Comparison of ENCODE assay signal across 1 cellular context in the genomic region with DNA sequence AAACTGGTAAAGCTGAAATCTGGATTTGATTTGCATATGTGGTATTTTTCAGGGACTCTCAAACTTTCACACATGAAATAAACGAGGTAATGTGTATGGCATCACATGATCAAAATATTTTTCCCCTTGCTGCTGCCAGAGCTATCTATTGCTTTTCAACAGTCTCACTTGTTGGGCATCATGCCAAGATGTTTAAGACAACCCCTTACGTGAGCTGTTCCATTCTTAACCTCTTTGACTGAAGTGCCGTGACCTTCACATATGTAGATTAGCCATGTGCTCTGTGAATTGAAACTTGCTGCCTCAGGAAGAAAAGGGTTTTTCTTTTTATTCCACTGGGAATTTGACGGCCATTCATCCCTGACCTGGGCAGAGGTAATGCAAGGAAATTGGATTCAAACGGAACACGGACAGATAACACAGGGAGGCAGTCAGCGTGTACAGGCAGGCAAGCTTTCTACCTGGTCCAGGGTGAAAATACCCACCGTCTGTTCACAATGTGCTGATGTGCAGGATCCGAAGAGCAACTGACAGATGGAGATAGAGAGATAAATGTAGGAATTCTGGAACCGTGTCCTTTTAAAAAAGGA.
TF ChIP-seq lines count a peak whose summit lies in the region.

No MANE protein-coding gene starts in this region.

TF ChIP-seq in HEK293, 187 proteins besides CTCF, POLR2A, EP300 and RAD21 (continued from another document):
- TF ChIP-seq, protein P1, sequence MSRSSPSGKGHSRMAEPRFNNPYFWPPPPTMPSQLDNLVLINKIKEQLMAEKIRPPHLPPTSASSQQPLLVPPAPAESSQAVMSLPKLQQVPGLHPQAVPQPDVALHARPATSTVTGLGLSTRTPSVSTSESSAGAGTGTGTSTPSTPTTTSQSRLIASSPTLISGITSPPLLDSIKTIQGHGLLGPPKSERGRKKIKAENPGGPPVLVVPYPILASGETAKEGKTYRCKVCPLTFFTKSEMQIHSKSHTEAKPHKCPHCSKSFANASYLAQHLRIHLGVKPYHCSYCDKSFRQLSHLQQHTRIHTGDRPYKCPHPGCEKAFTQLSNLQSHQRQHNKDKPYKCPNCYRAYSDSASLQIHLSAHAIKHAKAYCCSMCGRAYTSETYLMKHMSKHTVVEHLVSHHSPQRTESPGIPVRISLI (tag by site-specific recombination; IDR thresholded peaks at IDR 0.05): peak; percentile 52; the same call in 1 of the 2 replicates
- TF ChIP-seq, protein P2, sequence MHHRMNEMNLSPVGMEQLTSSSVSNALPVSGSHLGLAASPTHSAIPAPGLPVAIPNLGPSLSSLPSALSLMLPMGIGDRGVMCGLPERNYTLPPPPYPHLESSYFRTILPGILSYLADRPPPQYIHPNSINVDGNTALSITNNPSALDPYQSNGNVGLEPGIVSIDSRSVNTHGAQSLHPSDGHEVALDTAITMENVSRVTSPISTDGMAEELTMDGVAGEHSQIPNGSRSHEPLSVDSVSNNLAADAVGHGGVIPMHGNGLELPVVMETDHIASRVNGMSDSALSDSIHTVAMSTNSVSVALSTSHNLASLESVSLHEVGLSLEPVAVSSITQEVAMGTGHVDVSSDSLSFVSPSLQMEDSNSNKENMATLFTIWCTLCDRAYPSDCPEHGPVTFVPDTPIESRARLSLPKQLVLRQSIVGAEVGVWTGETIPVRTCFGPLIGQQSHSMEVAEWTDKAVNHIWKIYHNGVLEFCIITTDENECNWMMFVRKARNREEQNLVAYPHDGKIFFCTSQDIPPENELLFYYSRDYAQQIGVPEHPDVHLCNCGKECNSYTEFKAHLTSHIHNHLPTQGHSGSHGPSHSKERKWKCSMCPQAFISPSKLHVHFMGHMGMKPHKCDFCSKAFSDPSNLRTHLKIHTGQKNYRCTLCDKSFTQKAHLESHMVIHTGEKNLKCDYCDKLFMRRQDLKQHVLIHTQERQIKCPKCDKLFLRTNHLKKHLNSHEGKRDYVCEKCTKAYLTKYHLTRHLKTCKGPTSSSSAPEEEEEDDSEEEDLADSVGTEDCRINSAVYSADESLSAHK (tag by site-specific recombination; IDR thresholded peaks at IDR 0.05): no peak
- TF ChIP-seq ZFP41 (tag by site-specific recombination; IDR thresholded peaks at IDR 0.05; ENCODE audit: borderline replicate concordance) (no peak), ZNF366 (tag by site-specific recombination; conservative IDR thresholded peaks at IDR 0.05) (peak; percentile 37), SP3 (tag by site-specific recombination; IDR thresholded peaks at IDR 0.05) (no peak), ZNF266 (tag by site-specific recombination; IDR thresholded peaks at IDR 0.05; ENCODE audit: low read depth) (no peak), ZNF214 (tag by site-specific recombination; IDR thresholded peaks at IDR 0.05; ENCODE audit: borderline replicate concordance) (no peak), OVOL3 (tag by site-specific recombination; IDR thresholded peaks at IDR 0.05) (no peak; the same call in 1 of the 2 replicates), KLF8 (tag by site-specific recombination; IDR thresholded peaks at IDR 0.05) (0 out of 2 replicates have a peak, but pooled peaks have one; percentile 9), TRIM28 (IDR thresholded peaks at IDR 0.05; ENCODE audit: borderline replicate concordance, low read length) (peak; percentile 91; the same call in 1 of the 2 replicates), ZNF621 (tag by site-specific recombination; IDR thresholded peaks at IDR 0.05) (no peak), ZNF837 (tag by site-specific recombination; IDR thresholded peaks at IDR 0.05) (no peak), ZNF174 (tag by site-specific recombination; IDR thresholded peaks at IDR 0.05) (no peak), KLF7 (tag by site-specific recombination; IDR thresholded peaks at IDR 0.05; ENCODE audit: borderline replicate concordance) (no peak), REPIN1 (tag by site-specific recombination; IDR thresholded peaks at IDR 0.05; ENCODE audit: low read depth) (no peak), ZNF629 (tag by site-specific recombination; IDR thresholded peaks at IDR 0.05) (peak; percentile 62), ZNF677 (tag by site-specific recombination; IDR thresholded peaks at IDR 0.05) (no peak), ZNF138 (tag by site-specific recombination; IDR thresholded peaks at IDR 0.05; ENCODE audit: borderline replicate concordance) (no peak), KLF16 (tag by site-specific recombination; IDR thresholded peaks at IDR 0.05) (no peak), ZNF791 (tag by site-specific recombination; IDR thresholded peaks at IDR 0.05) (no peak), IKZF3 (tag by site-specific recombination; IDR thresholded peaks at IDR 0.05) (peak; percentile 61; the same call in 1 of the 2 replicates)
- TF ChIP-seq, protein P3, sequence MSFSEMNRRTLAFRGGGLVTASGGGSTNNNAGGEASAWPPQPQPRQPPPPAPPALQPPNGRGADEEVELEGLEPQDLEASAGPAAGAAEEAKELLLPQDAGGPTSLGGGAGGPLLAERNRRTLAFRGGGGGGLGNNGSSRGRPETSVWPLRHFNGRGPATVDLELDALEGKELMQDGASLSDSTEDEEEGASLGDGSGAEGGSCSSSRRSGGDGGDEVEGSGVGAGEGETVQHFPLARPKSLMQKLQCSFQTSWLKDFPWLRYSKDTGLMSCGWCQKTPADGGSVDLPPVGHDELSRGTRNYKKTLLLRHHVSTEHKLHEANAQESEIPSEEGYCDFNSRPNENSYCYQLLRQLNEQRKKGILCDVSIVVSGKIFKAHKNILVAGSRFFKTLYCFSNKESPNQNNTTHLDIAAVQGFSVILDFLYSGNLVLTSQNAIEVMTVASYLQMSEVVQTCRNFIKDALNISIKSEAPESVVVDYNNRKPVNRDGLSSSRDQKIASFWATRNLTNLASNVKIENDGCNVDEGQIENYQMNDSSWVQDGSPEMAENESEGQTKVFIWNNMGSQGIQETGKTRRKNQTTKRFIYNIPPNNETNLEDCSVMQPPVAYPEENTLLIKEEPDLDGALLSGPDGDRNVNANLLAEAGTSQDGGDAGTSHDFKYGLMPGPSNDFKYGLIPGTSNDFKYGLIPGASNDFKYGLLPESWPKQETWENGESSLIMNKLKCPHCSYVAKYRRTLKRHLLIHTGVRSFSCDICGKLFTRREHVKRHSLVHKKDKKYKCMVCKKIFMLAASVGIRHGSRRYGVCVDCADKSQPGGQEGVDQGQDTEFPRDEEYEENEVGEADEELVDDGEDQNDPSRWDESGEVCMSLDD (tag by site-specific recombination; IDR thresholded peaks at IDR 0.05): no peak
- TF ChIP-seq, protein P4, sequence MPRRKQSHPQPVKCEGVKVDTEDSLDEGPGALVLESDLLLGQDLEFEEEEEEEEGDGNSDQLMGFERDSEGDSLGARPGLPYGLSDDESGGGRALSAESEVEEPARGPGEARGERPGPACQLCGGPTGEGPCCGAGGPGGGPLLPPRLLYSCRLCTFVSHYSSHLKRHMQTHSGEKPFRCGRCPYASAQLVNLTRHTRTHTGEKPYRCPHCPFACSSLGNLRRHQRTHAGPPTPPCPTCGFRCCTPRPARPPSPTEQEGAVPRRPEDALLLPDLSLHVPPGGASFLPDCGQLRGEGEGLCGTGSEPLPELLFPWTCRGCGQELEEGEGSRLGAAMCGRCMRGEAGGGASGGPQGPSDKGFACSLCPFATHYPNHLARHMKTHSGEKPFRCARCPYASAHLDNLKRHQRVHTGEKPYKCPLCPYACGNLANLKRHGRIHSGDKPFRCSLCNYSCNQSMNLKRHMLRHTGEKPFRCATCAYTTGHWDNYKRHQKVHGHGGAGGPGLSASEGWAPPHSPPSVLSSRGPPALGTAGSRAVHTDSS (tag by site-specific recombination; IDR thresholded peaks at IDR 0.05): no peak
- TF ChIP-seq, protein P5, sequence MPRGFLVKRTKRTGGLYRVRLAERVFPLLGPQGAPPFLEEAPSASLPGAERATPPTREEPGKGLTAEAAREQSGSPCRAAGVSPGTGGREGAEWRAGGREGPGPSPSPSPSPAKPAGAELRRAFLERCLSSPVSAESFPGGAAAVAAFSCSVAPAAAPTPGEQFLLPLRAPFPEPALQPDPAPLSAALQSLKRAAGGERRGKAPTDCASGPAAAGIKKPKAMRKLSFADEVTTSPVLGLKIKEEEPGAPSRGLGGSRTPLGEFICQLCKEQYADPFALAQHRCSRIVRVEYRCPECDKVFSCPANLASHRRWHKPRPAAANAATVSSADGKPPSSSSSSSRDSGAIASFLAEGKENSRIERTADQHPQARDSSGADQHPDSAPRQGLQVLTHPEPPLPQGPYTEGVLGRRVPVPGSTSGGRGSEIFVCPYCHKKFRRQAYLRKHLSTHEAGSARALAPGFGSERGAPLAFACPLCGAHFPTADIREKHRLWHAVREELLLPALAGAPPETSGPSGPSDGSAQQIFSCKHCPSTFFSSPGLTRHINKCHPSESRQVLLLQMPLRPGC (tag by site-specific recombination; IDR thresholded peaks at IDR 0.05): no peak
- TF ChIP-seq, protein P6, sequence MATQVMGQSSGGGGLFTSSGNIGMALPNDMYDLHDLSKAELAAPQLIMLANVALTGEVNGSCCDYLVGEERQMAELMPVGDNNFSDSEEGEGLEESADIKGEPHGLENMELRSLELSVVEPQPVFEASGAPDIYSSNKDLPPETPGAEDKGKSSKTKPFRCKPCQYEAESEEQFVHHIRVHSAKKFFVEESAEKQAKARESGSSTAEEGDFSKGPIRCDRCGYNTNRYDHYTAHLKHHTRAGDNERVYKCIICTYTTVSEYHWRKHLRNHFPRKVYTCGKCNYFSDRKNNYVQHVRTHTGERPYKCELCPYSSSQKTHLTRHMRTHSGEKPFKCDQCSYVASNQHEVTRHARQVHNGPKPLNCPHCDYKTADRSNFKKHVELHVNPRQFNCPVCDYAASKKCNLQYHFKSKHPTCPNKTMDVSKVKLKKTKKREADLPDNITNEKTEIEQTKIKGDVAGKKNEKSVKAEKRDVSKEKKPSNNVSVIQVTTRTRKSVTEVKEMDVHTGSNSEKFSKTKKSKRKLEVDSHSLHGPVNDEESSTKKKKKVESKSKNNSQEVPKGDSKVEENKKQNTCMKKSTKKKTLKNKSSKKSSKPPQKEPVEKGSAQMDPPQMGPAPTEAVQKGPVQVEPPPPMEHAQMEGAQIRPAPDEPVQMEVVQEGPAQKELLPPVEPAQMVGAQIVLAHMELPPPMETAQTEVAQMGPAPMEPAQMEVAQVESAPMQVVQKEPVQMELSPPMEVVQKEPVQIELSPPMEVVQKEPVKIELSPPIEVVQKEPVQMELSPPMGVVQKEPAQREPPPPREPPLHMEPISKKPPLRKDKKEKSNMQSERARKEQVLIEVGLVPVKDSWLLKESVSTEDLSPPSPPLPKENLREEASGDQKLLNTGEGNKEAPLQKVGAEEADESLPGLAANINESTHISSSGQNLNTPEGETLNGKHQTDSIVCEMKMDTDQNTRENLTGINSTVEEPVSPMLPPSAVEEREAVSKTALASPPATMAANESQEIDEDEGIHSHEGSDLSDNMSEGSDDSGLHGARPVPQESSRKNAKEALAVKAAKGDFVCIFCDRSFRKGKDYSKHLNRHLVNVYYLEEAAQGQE (tag by site-specific recombination; IDR thresholded peaks at IDR 0.05): no peak
- TF ChIP-seq, protein P7, sequence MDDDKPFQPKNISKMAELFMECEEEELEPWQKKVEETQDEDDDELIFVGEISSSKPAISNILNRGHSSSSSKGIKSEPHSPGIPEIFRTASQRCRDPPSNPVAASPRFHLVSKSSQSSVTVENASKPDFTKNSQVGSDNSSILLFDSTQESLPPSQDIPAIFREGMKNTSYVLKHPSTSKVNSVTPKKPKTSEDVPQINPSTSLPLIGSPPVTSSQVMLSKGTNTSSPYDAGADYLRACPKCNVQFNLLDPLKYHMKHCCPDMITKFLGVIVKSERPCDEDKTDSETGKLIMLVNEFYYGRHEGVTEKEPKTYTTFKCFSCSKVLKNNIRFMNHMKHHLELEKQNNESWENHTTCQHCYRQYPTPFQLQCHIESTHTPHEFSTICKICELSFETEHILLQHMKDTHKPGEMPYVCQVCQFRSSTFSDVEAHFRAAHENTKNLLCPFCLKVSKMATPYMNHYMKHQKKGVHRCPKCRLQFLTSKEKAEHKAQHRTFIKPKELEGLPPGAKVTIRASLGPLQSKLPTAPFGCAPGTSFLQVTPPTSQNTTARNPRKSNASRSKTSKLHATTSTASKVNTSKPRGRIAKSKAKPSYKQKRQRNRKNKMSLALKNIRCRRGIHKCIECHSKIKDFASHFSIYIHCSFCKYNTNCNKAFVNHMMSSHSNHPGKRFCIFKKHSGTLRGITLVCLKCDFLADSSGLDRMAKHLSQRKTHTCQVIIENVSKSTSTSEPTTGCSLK (tag by site-specific recombination; IDR thresholded peaks at IDR 0.05): no peak
- TF ChIP-seq, protein P8, sequence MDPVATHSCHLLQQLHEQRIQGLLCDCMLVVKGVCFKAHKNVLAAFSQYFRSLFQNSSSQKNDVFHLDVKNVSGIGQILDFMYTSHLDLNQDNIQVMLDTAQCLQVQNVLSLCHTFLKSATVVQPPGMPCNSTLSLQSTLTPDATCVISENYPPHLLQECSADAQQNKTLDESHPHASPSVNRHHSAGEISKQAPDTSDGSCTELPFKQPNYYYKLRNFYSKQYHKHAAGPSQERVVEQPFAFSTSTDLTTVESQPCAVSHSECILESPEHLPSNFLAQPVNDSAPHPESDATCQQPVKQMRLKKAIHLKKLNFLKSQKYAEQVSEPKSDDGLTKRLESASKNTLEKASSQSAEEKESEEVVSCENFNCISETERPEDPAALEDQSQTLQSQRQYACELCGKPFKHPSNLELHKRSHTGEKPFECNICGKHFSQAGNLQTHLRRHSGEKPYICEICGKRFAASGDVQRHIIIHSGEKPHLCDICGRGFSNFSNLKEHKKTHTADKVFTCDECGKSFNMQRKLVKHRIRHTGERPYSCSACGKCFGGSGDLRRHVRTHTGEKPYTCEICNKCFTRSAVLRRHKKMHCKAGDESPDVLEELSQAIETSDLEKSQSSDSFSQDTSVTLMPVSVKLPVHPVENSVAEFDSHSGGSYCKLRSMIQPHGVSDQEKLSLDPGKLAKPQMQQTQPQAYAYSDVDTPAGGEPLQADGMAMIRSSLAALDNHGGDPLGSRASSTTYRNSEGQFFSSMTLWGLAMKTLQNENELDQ (tag by site-specific recombination; IDR thresholded peaks at IDR 0.05; ENCODE audit: low read depth): no peak
- TF ChIP-seq, protein P9, sequence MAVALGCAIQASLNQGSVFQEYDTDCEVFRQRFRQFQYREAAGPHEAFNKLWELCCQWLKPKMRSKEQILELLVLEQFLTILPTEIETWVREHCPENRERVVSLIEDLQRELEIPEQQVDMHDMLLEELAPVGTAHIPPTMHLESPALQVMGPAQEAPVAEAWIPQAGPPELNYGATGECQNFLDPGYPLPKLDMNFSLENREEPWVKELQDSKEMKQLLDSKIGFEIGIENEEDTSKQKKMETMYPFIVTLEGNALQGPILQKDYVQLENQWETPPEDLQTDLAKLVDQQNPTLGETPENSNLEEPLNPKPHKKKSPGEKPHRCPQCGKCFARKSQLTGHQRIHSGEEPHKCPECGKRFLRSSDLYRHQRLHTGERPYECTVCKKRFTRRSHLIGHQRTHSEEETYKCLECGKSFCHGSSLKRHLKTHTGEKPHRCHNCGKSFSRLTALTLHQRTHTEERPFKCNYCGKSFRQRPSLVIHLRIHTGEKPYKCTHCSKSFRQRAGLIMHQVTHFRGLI (tag by site-specific recombination; IDR thresholded peaks at IDR 0.05): no peak
- TF ChIP-seq, protein P10, sequence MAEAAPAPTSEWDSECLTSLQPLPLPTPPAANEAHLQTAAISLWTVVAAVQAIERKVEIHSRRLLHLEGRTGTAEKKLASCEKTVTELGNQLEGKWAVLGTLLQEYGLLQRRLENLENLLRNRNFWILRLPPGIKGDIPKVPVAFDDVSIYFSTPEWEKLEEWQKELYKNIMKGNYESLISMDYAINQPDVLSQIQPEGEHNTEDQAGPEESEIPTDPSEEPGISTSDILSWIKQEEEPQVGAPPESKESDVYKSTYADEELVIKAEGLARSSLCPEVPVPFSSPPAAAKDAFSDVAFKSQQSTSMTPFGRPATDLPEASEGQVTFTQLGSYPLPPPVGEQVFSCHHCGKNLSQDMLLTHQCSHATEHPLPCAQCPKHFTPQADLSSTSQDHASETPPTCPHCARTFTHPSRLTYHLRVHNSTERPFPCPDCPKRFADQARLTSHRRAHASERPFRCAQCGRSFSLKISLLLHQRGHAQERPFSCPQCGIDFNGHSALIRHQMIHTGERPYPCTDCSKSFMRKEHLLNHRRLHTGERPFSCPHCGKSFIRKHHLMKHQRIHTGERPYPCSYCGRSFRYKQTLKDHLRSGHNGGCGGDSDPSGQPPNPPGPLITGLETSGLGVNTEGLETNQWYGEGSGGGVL (tag by site-specific recombination; IDR thresholded peaks at IDR 0.05): no peak
